ENCODE assay signal across 13 cellular contexts in genomic region chr7:117083648-117084047, GRCh38.
"Had no signal": no experiment of that assay in that cellular context is flagged by ENCODE, and none has a peak within 500 bp of the region (broad histone marks: within the 10 kb centered on the region; RNA-seq: fewer than 3 reads in every experiment).

No MANE protein-coding gene starts in this region.

- H3K4me3 ChIP-seq: esophagus squamous epithelium, prostate gland, right lobe of liver had no signal

- H3K27me3 Mint-ChIP-seq: activated naive CD4-positive, alpha-beta T cell treated with anti-CD3 and anti-CD28 coated beads, Interleukin-2, amount 50 U/mL, for 24 hours; naive thymus-derived CD8-positive, alpha-beta T cell; stimulated activated naive B cell treated with anti-CD40 and anti-IgM and Interleukin-4, amounts not matched to agents 10 μg/mL and 1 μg/mL and 100 μg/mL, for 72 hours; T-helper 17 cell had no signal

- H3K36me3 Mint-ChIP-seq: activated naive CD4-positive, alpha-beta T cell treated with anti-CD3 and anti-CD28 coated beads, Interleukin-2, amount 50 U/mL, for 24 hours; naive thymus-derived CD8-positive, alpha-beta T cell; stimulated activated naive B cell treated with anti-CD40 and anti-IgM and Interleukin-4, amounts not matched to agents 10 μg/mL and 1 μg/mL and 100 μg/mL, for 72 hours had no signal

- H3K27ac Mint-ChIP-seq: activated naive CD4-positive, alpha-beta T cell treated with anti-CD3 and anti-CD28 coated beads, Interleukin-2, amount 50 U/mL, for 24 hours; naive thymus-derived CD8-positive, alpha-beta T cell; stimulated activated naive B cell treated with anti-CD40 and anti-IgM and Interleukin-4, amounts not matched to agents 10 μg/mL and 1 μg/mL and 100 μg/mL, for 72 hours; T-helper 17 cell had no signal

- H3K9me3 Mint-ChIP-seq: activated naive CD4-positive, alpha-beta T cell treated with anti-CD3 and anti-CD28 coated beads, Interleukin-2, amount 50 U/mL, for 24 hours; naive thymus-derived CD8-positive, alpha-beta T cell; stimulated activated naive B cell treated with anti-CD40 and anti-IgM and Interleukin-4, amounts not matched to agents 10 μg/mL and 1 μg/mL and 100 μg/mL, for 72 hours had no signal

- H3K4me3 Mint-ChIP-seq: activated naive CD4-positive, alpha-beta T cell treated with anti-CD3 and anti-CD28 coated beads, Interleukin-2, amount 50 U/mL, for 24 hours; naive thymus-derived CD8-positive, alpha-beta T cell; stimulated activated naive B cell treated with anti-CD40 and anti-IgM and Interleukin-4, amounts not matched to agents 10 μg/mL and 1 μg/mL and 100 μg/mL, for 72 hours; T-helper 17 cell had no signal

- DNase-seq: activated CD4-positive, alpha-beta T cell treated with anti-CD3 and anti-CD28 coated beads, Interleukin-2, amount 50 U/mL, for 1 hour; activated effector memory CD4-positive, alpha-beta T cell treated with Interleukin-2 at 50 U/mL for 16 hours; amniotic stem cell; esophagus squamous epithelium; foreskin fibroblast; head of caudate nucleus; naive thymus-derived CD8-positive, alpha-beta T cell; right lobe of liver; stimulated activated CD4-positive, alpha-beta T cell treated with anti-CD3 and anti-CD28 coated beads, Interleukin-1b, Interleukin-23, amount 100 ng/mL, for 48 hours; stimulated activated naive B cell treated with anti-CD40 and anti-IgM and Interleukin-4, amounts not matched to agents 10 μg/mL and 1 μg/mL and 100 μg/mL, for 72 hours; T-helper 17 cell had no signal
